In the genomic region with DNA sequence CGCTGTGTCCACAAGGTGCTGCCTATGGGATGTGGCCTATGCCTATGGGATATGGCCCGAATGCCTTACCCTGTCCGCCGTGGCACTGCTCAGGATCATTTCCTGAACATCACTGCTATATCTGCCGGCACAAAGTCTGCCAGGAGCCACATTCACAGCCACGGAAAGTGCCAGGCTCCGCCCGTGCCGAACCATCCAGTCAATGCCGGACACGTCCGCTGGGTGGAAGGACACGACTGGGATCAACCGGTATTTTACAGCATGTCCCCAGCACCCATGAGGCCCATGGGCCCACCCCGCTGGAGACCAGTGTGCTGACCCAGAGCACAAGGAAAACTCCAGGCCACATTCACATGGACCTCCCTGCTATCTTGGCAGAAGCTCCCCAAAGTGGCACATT, we compare ENCODE assay signal across 22 cellular contexts.
"Had no signal": no experiment of that assay in that cellular context is flagged by ENCODE, and none has a peak within 500 bp of the region (broad histone marks: within the 10 kb centered on the region; RNA-seq: fewer than 3 reads in every experiment).

No MANE protein-coding gene starts in this region.

- ATAC-seq: HepG2, K562, Panc1, PC-3, SK-N-SH treated with all-trans-retinoic acid at 6 μM for 48 hours had no signal

- DNase-seq: MG63, NCI-H1092, NCI-H1105 treated with DMSO at 0.1 percent for 48 hours, NCI-H1417 treated with DMSO at 0.1 percent for 48 hours, NCI-H146, NCI-H1694 treated with DMSO at 0.1 percent for 48 hours, NCI-H1930, NCI-H2081, NCI-H2107, NCI-H2227 treated with DMSO at 0.1 percent for 48 hours, NCI-H524, NCI-H526 treated with DMSO at 0.1 percent for 48 hours, NCI-H774, PC-3, SHP77 treated with DMSO at 0.1 percent for 48 hours, SJCRH30 had no signal

- H3K27ac ChIP-seq: RWPE1, SJCRH30 had no signal

- H3K4me1 ChIP-seq: SJCRH30 had no signal

- H3K27me3 Mint-ChIP-seq: IgD-negative memory B cell had no signal

- H3K27me3 ChIP-seq: MG63, SJCRH30 had no signal

- H3K9me3 ChIP-seq: MG63, SJCRH30 had no signal

- H3K4me3 Mint-ChIP-seq: IgD-negative memory B cell had no signal

- H3K9me3 Mint-ChIP-seq: IgD-negative memory B cell had no signal

- H3K4me3 ChIP-seq: K562, MG63, SJCRH30 had no signal
